In the genomic region with DNA sequence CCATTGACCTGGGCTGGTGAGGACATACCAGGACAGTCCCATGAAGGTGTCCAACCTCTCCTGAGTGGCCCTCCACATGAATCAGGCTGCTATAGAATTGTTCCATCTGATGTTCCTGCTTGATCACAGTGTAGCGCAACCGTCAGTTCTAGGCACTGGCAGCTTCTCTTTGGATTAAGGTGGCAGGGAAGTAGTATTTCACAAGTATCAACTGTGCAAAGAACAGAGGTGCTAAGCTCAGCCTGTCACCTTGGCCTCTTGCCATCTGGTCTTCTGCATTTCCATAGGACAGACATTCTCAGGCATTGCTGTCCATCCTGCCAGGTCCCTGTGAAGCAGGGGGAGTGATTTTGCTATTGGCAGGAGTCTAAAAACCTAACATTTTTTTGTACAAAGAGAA, we compare ENCODE assay signal across 24 cellular contexts.
A peak's percentile ranks its signal among the peaks of the same experiment; 100 is the strongest.
DNase-seq lines count a peak whose midpoint lies in the region; ATAC-seq and TF ChIP-seq lines count a peak whose summit lies in the region.
"Had no signal": no experiment of that assay in that cellular context is flagged by ENCODE, and none has a peak within 500 bp of the region (broad histone marks: within the 10 kb centered on the region; RNA-seq: fewer than 3 reads in every experiment).

No MANE protein-coding gene starts in this region.

- no peak overlapping the region for H3K27ac ChIP-seq in gastrocnemius medialis
- no peak overlapping the region for H3K27ac ChIP-seq in endodermal cell (ENCODE audit: low read depth, low read length)
- H3K27ac ChIP-seq: BLaER1 treated with 17β-estradiol and CSF1 and Interleukin-3, amounts not matched to agents 10 nM and 100 nM; KMS-11 had no signal

- no peaks in the 10 kb centered on the region for H3K9me3 Mint-ChIP-seq in endodermal cell
- H3K9me3 Mint-ChIP-seq: CD4-positive, alpha-beta T cell; HFFc6; IgD-negative memory B cell had no signal

- H3K36me3 ChIP-seq in gastrocnemius medialis, result no peaks in the 10 kb centered on the region
- H3K36me3 ChIP-seq in endodermal cell (ENCODE audit: control insufficient read depth, insufficient read depth, low read length), result no peaks in the 10 kb centered on the region
- H3K36me3 ChIP-seq: HAP-1 had no signal

- H3K27me3 ChIP-seq in gastrocnemius medialis (no peaks in the 10 kb centered on the region), endodermal cell (ENCODE audit: control insufficient read depth, insufficient read depth, low read length, poor library complexity, severe bottlenecking) (peaks cover 4% of the 10 kb centered on the region)
- H3K27me3 ChIP-seq: BLaER1 treated with 17β-estradiol and CSF1 and Interleukin-3, amounts not matched to agents 10 nM and 100 nM had no signal

- TF ChIP-seq CTCF in gastrocnemius medialis (IDR thresholded peaks at IDR 0.05 in 4 of 5, conservative IDR thresholded peaks at IDR 0.05 in 1 of 5) (no peak), endodermal cell (conservative IDR thresholded peaks at IDR 0.05) (no peak)

- peaks cover 15% of the 10 kb centered on the region for H3K27me3 Mint-ChIP-seq in endodermal cell (ENCODE audit: insufficient read depth)
- H3K27me3 Mint-ChIP-seq: CD4-positive, alpha-beta T cell had no signal

- peak; percentile 31 for DNase-seq in NCI-H82 (lab: John Stamatoyannopoulos, UW)
- no peak for DNase-seq in NCI-H82 treated with DMSO at 0.1 percent for 48 hours (lab: John Stamatoyannopoulos, UW; ENCODE audit: unreplicated experiment)
- peak; percentile 21 for DNase-seq in EH (ENCODE audit: low read depth)
- DNase-seq in cerebellar cortex (ENCODE audit: low spot score), result peak; percentile 11
- no peak for DNase-seq in gastrocnemius medialis
- no peak for DNase-seq in endodermal cell
- DNase-seq in foreskin melanocyte, result no peak
- DNase-seq: 8988T; ACHN; CD4-positive, alpha-beta T cell; DMS79; HFFc6; NCI-H1048; NCI-H1417; NCI-H1694; NCI-H2029 treated with DMSO at 0.1 percent for 48 hours; NCI-H446 treated with DMSO at 0.1 percent for 48 hours; NCI-H526 treated with DMSO at 0.1 percent for 48 hours; SK-N-SH; SW 1271 had no signal

- H3K4me1 ChIP-seq in gastrocnemius medialis (peaks cover 6 to 29% of the 10 kb centered on the region in 2 donors), endodermal cell (ENCODE audit: control insufficient read depth, insufficient read depth, low read length) (no peaks in the 10 kb centered on the region)
- H3K4me1 ChIP-seq: HAP-1 had no signal

- no peak for TF ChIP-seq POLR2A in gastrocnemius medialis (IDR thresholded peaks at IDR 0.05)

- H3K9me3 ChIP-seq in gastrocnemius medialis, result no peaks in the 10 kb centered on the region
- no peaks in the 10 kb centered on the region for H3K9me3 ChIP-seq in endodermal cell (ENCODE audit: control insufficient read depth, low read length)
- H3K9me3 ChIP-seq: HAP-1, SK-N-SH had no signal

- H3K9ac ChIP-seq in endodermal cell (ENCODE audit: extremely low read depth, low read length, poor library complexity, severe bottlenecking), result no peak overlapping the region
- H3K9ac ChIP-seq: BLaER1 treated with 17β-estradiol and CSF1 and Interleukin-3, amounts not matched to agents 10 nM and 100 nM; KMS-11; SK-N-SH had no signal

- H3K36me3 Mint-ChIP-seq in endodermal cell (ENCODE audit: low read depth), result no peaks in the 10 kb centered on the region

- H3K4me3 ChIP-seq in gastrocnemius medialis (no peak overlapping the region), endodermal cell (ENCODE audit: low read length) (no peak overlapping the region)
- H3K4me3 ChIP-seq: BLaER1 treated with 17β-estradiol and CSF1 and Interleukin-3, amounts not matched to agents 10 nM and 100 nM; HAP-1 had no signal

- intact Hi-C loops in gastrocnemius medialis (cut with DNase I; ENCODE audit: low total_unique reads), result no loop called here

- in situ Hi-C loops in gastrocnemius medialis (cut with MboI; ENCODE audit: low sequenced_read_pairs in 4 of 4), result no loop called here

- H3K4me1 Mint-ChIP-seq in endodermal cell, result peaks cover 6% of the 10 kb centered on the region
- H3K4me1 Mint-ChIP-seq: IgD-negative memory B cell had no signal

- no peak overlapping the region for H3K4me3 Mint-ChIP-seq in endodermal cell
- H3K4me3 Mint-ChIP-seq: CD4-positive, alpha-beta T cell; HFFc6; IgD-negative memory B cell had no signal

- 99% methylated on average over 2 of the region's 2 CpGs; no CpG with 5 or more reads in 1 of the 2 experiments for WGBS in endodermal cell (ENCODE audit: insufficient coverage in 1 of 2, insufficient read length in 1 of 2), 2 experiments

- H3K27ac Mint-ChIP-seq in endodermal cell, result no peak overlapping the region
- H3K27ac Mint-ChIP-seq: CD4-positive, alpha-beta T cell; HFFc6; IgD-negative memory B cell had no signal

- peak; percentile 15 to 24 for ATAC-seq in gastrocnemius medialis

Comparison
In these comparisons a context has a peak if more than half of its experiments do, and no peak if none do; other contexts are left out.
1. DNase-seq: peak in NCI-H82 (single experiment), EH (single experiment) and cerebellar cortex (single experiment); none in NCI-H82 treated with DMSO at 0.1 percent for 48 hours (single experiment), gastrocnemius medialis (0 of 2), endodermal cell (single experiment) and foreskin melanocyte (single experiment).